17 cellular contexts compared by ENCODE assay signal in the genomic region with DNA sequence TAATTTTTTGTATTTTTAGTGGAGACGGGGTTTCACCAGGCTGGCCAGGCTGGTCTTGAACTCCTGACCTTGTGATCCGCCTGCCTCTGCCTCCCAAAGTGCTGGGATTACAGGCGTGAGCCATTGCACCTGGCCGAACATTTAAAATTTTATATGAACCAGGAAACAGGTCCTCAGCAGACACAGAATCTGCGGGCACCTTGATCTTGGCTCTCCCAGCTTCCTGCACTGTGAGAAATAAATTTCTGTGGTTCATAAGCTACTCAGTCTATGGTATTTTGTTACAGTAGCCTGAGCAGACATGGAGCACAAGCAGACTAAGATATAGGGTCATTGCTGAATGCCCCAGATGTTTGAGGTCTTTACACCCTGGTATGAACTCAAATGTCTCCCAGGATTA. TPM values are rescaled to one million over a fixed set of nuclear protein-coding genes. Genes with fewer than 3 reads are reported as not detected.
DNase-seq lines count a peak whose midpoint lies in the region; ATAC-seq and TF ChIP-seq lines count a peak whose summit lies in the region.
"Had no signal": no experiment of that assay in that cellular context is flagged by ENCODE, and none has a peak within 500 bp of the region (broad histone marks: within the 10 kb centered on the region; RNA-seq: fewer than 3 reads in every experiment).

No MANE protein-coding gene starts in this region.

- H3K4me3 Mint-ChIP-seq in activated CD4-positive, alpha-beta memory T cell treated with anti-CD3 and anti-CD28 coated beads, Interleukin-2, amount 10 ng/mL, durations not matched to agents 7 days and 5 days, result no peak overlapping the region
- H3K4me3 Mint-ChIP-seq: CD4-positive, CD25-positive, alpha-beta regulatory T cell; CD8-positive, alpha-beta memory T cell had no signal

- no peak for TF ChIP-seq POLR2A in ovary (IDR thresholded peaks at IDR 0.05)

- ATAC-seq in mucosa of descending colon, result peak; percentile 44

- POLR2A ChIA-PET in activated CD4-positive, alpha-beta memory T cell treated with anti-CD3 and anti-CD28 coated beads, Interleukin-2, amount 10 ng/mL, durations not matched to agents 7 days and 5 days (lab: Charles Lee), result interaction anchor here (1.0 to 1.7 kb wide), 2 partner anchors 24 to 33 kb away, joined by 3 to 6 read pairs; a partner anchor contains a TSS

- no peaks in the 10 kb centered on the region for H3K36me3 ChIP-seq in mucosa of descending colon (ENCODE audit: low read depth)
- no peaks in the 10 kb centered on the region for H3K36me3 ChIP-seq in ovary
- H3K36me3 ChIP-seq: BE2C, HAP-1 had no signal

- no peaks in the 10 kb centered on the region for H3K27me3 ChIP-seq in ovary
- H3K27me3 ChIP-seq: BE2C had no signal

- no peak overlapping the region for H3K4me3 ChIP-seq in Jurkat, Clone E6-1 (ENCODE audit: low read length)
- no peak overlapping the region for H3K4me3 ChIP-seq in mucosa of descending colon
- no peak overlapping the region for H3K4me3 ChIP-seq in ovary
- H3K4me3 ChIP-seq: HAP-1 had no signal

- peak; percentile 66 for DNase-seq in Jurkat, Clone E6-1 (ENCODE audit: low read depth, low spot score)
- DNase-seq in amniotic epithelial cell (ENCODE audit: low read depth) (peak; percentile 3), mucosa of descending colon (no peak), ovary (no peak), HUDEP-2 (lab: John Stamatoyannopoulos, UW; ENCODE audit: unreplicated experiment in 76 of 76) (no peak)
- DNase-seq in activated CD4-positive, alpha-beta memory T cell treated with anti-CD3 and anti-CD28 coated beads, Interleukin-2, amount 10 ng/mL, durations not matched to agents 7 days and 5 days, result no peak
- DNase-seq: ACHN; BE2C; C1 segment of cervical spinal cord; CD4-positive, CD25-positive, alpha-beta regulatory T cell; CD8-positive, alpha-beta memory T cell; COR-L47; DMS 273 treated with DMSO at 0.1 percent for 48 hours; DMS79; GF-D8; KBM-7 had no signal

- no peaks in the 10 kb centered on the region for H3K36me3 Mint-ChIP-seq in activated CD4-positive, alpha-beta memory T cell treated with anti-CD3 and anti-CD28 coated beads, Interleukin-2, amount 10 ng/mL, durations not matched to agents 7 days and 5 days (ENCODE audit: low read depth)
- H3K36me3 Mint-ChIP-seq: CD4-positive, CD25-positive, alpha-beta regulatory T cell; CD8-positive, alpha-beta memory T cell had no signal

- intact Hi-C loops in mucosa of descending colon (cut with DNase I, micrococcal nuclease), result no loop called here
- intact Hi-C loops in ovary (cut with DNase I), result no loop called here

- H3K4me1 Mint-ChIP-seq in activated CD4-positive, alpha-beta memory T cell treated with anti-CD3 and anti-CD28 coated beads, Interleukin-2, amount 10 ng/mL, durations not matched to agents 7 days and 5 days, result no peaks in the 10 kb centered on the region
- H3K4me1 Mint-ChIP-seq: CD4-positive, CD25-positive, alpha-beta regulatory T cell; CD8-positive, alpha-beta memory T cell had no signal

- no peak overlapping the region for H3K27ac Mint-ChIP-seq in activated CD4-positive, alpha-beta memory T cell treated with anti-CD3 and anti-CD28 coated beads, Interleukin-2, amount 10 ng/mL, durations not matched to agents 7 days and 5 days
- H3K27ac Mint-ChIP-seq: CD4-positive, CD25-positive, alpha-beta regulatory T cell; CD8-positive, alpha-beta memory T cell had no signal

- H3K9me3 Mint-ChIP-seq in activated CD4-positive, alpha-beta memory T cell treated with anti-CD3 and anti-CD28 coated beads, Interleukin-2, amount 10 ng/mL, durations not matched to agents 7 days and 5 days, result no peaks in the 10 kb centered on the region
- H3K9me3 Mint-ChIP-seq: CD4-positive, CD25-positive, alpha-beta regulatory T cell; CD8-positive, alpha-beta memory T cell had no signal

- 87 to 88% (median 87%) methylated on average over 5 of the region's 5 CpGs for WGBS in ovary, 3 donors

- TF ChIP-seq EP300 in ovary (IDR thresholded peaks at IDR 0.05), result no peak

- H3K9me3 ChIP-seq in mucosa of descending colon, result no peaks in the 10 kb centered on the region
- H3K9me3 ChIP-seq in ovary, result no peaks in the 10 kb centered on the region
- H3K9me3 ChIP-seq: BE2C, HAP-1 had no signal

- H3K27me3 Mint-ChIP-seq in activated CD4-positive, alpha-beta memory T cell treated with anti-CD3 and anti-CD28 coated beads, Interleukin-2, amount 10 ng/mL, durations not matched to agents 7 days and 5 days, result peaks cover 22% of the 10 kb centered on the region

- H3K4me1 ChIP-seq in mucosa of descending colon (ENCODE audit: low read depth) (no peaks in the 10 kb centered on the region), ovary (ENCODE audit: insufficient read depth) (no peaks in the 10 kb centered on the region)
- H3K4me1 ChIP-seq: BE2C, HAP-1 had no signal

- no peak overlapping the region for H3K27ac ChIP-seq in ovary

- no peak for TF ChIP-seq CTCF in mucosa of descending colon (IDR thresholded peaks at IDR 0.05)
- TF ChIP-seq CTCF in ovary (IDR thresholded peaks at IDR 0.05), result no peak

- CTCF ChIA-PET in activated CD4-positive, alpha-beta memory T cell treated with anti-CD3 and anti-CD28 coated beads, Interleukin-2, amount 10 ng/mL, durations not matched to agents 7 days and 5 days (lab: Charles Lee), result no interaction called here

RNA-seq across cellular contexts. Expression of a gene that starts 23.6 kb away (rescaled TPM):
- polyA plus RNA-seq in Jurkat, Clone E6-1 (2012; ENCODE audit: insufficient read depth, insufficient read length), result 8.0 TPM
- 10 to 100 TPM in 1 of 3 donors, 1 to 10 TPM in 2; 5.4 to 13.8 (median 7.2) TPM for total RNA-seq in mucosa of descending colon
- 10 to 100 TPM in 5 of 7 donors, 1 to 10 TPM in 2; 4.7 to 36.2 (median 20.9) TPM for total RNA-seq in ovary
- 10 to 100 TPM in 1 of 2 donors, 1 to 10 TPM in 1; 7.1 to 10.3 TPM for polyA plus RNA-seq in ovary
- total RNA-seq in activated CD4-positive, alpha-beta memory T cell treated with anti-CD3 and anti-CD28 coated beads, Interleukin-2, amount 10 ng/mL, durations not matched to agents 7 days and 5 days, result 10 to 100 TPM; 14.6 to 16.6 TPM

RNA-seq across cellular contexts. Expression of a gene that starts 33.0 kb away (rescaled TPM):
- polyA plus RNA-seq in Jurkat, Clone E6-1 (2012; ENCODE audit: insufficient read depth, insufficient read length), result 7.6 TPM
- total RNA-seq in mucosa of descending colon, result 10 to 100 TPM; 20.8 to 24.8 (median 23.4) TPM
- 10 to 100 TPM; 22.2 to 27.9 (median 24.4) TPM for total RNA-seq in ovary
- 10 to 100 TPM; 11.8 to 16.5 TPM for polyA plus RNA-seq in ovary
- 10 to 100 TPM; 24.1 to 24.9 TPM for total RNA-seq in activated CD4-positive, alpha-beta memory T cell treated with anti-CD3 and anti-CD28 coated beads, Interleukin-2, amount 10 ng/mL, durations not matched to agents 7 days and 5 days

Comparison
In these comparisons a context has a peak if more than half of its experiments do, and no peak if none do; other contexts are left out.
1. DNase-seq: peak in Jurkat, Clone E6-1 (single experiment) and amniotic epithelial cell (single experiment); none in mucosa of descending colon (0 of 3), ovary (0 of 5), HUDEP-2 (0 of 76) and activated CD4-positive, alpha-beta memory T cell treated with anti-CD3 and anti-CD28 coated beads, Interleukin-2, amount 10 ng/mL, durations not matched to agents 7 days and 5 days (single experiment).